ENCODE assay signal across 19 cellular contexts in genomic region chr15:77604973-77605372, GRCh38. TPM values are rescaled to one million over a fixed set of nuclear protein-coding genes. Genes with fewer than 3 reads are reported as not detected.
A peak's percentile ranks its signal among the peaks of the same experiment; 100 is the strongest.
DNase-seq lines count a peak whose midpoint lies in the region; ATAC-seq and TF ChIP-seq lines count a peak whose summit lies in the region.
"Had no signal": no experiment of that assay in that cellular context is flagged by ENCODE, and none has a peak within 500 bp of the region (broad histone marks: within the 10 kb centered on the region; RNA-seq: fewer than 3 reads in every experiment).

No MANE protein-coding gene starts in this region.

- no peaks in the 10 kb centered on the region for H3K27me3 ChIP-seq in colonic mucosa
- H3K27me3 ChIP-seq: transverse colon had no signal

- H3K4me1 ChIP-seq in colonic mucosa = peaks cover 13% of the 10 kb centered on the region

- H3K27ac Mint-ChIP-seq in natural killer cell (no peak overlapping the region), mesothelial cell of epicardium (peak overlapping the region; percentile 44), type B pancreatic cell (peak overlapping the region; percentile 57)
- no peak overlapping the region for H3K27ac Mint-ChIP-seq in natural killer cell treated with Interleukin-12 subunit alpha and Interleukin-12 subunit beta and Interleukin-15 and Interleukin-18, amount 100 ng/mL, for 72 hours
- peak overlapping the region in 1 of 2 donors; percentile 30 for H3K27ac Mint-ChIP-seq in effector memory CD8-positive, alpha-beta T cell
- H3K27ac Mint-ChIP-seq: activated naive CD8-positive, alpha-beta T cell had no signal

- DNase-seq in natural killer cell (no peak), mesothelial cell of epicardium (ENCODE audit: low spot score in 2 of 2, unreplicated experiment in 2 of 2) (no peak), type B pancreatic cell (ENCODE audit: extremely low spot score, unreplicated experiment) (no peak), colonic mucosa (no peak), superior temporal gyrus (ENCODE audit: extremely low spot score) (no peak)
- no peak for DNase-seq in natural killer cell treated with Interleukin-12 subunit alpha and Interleukin-12 subunit beta and Interleukin-15 and Interleukin-18, amount 100 ng/mL, for 72 hours (ENCODE audit: low spot score)
- no peak for DNase-seq in effector memory CD8-positive, alpha-beta T cell
- DNase-seq: activated T-cell treated with anti-CD3 and anti-CD28 coated beads, Interleukin-2, amount 50 U/mL, for 1 hour; KBM-7; NCI-H187 treated with DMSO at 0.1 percent for 48 hours; NCI-H345; NK-92 treated with Interleukin-12 subunit alpha and Interleukin-12 subunit beta, amount 100 ng/mL, for 24 hours; RPMI8226; SW 1271 had no signal

- H3K4me3 Mint-ChIP-seq in natural killer cell = peak overlapping the region; percentile 61
- H3K4me3 Mint-ChIP-seq in natural killer cell treated with Interleukin-12 subunit alpha and Interleukin-12 subunit beta and Interleukin-15 and Interleukin-18, amount 100 ng/mL, for 72 hours = no peak overlapping the region
- H3K4me3 Mint-ChIP-seq in effector memory CD8-positive, alpha-beta T cell = peak overlapping the region; percentile 6 to 50
- peak overlapping the region; percentile 42 for H3K4me3 Mint-ChIP-seq in mesothelial cell of epicardium
- H3K4me3 Mint-ChIP-seq in type B pancreatic cell = peak overlapping the region; percentile 65
- H3K4me3 Mint-ChIP-seq: activated naive CD8-positive, alpha-beta T cell had no signal

- intact Hi-C loops in natural killer cell (cut with micrococcal nuclease) = no loop called here
- intact Hi-C loops in colonic mucosa (cut with DNase I) = no loop called here

- H3K4me1 Mint-ChIP-seq in natural killer cell = peaks cover 8 to 15% of the 10 kb centered on the region in 2 donors
- H3K4me1 Mint-ChIP-seq in natural killer cell treated with Interleukin-12 subunit alpha and Interleukin-12 subunit beta and Interleukin-15 and Interleukin-18, amount 100 ng/mL, for 72 hours (ENCODE audit: low read depth in 2 of 2) = peaks cover 8 to 12% of the 10 kb centered on the region in 2 donors
- H3K4me1 Mint-ChIP-seq in effector memory CD8-positive, alpha-beta T cell (ENCODE audit: low read depth in 2 of 2) = peaks cover 0 to 11% of the 10 kb centered on the region in 2 donors
- peaks cover 34% of the 10 kb centered on the region for H3K4me1 Mint-ChIP-seq in mesothelial cell of epicardium
- H3K4me1 Mint-ChIP-seq in type B pancreatic cell (ENCODE audit: unreplicated experiment) = peaks cover 37% of the 10 kb centered on the region

- no peaks in the 10 kb centered on the region for H3K36me3 Mint-ChIP-seq in natural killer cell
- H3K36me3 Mint-ChIP-seq in natural killer cell treated with Interleukin-12 subunit alpha and Interleukin-12 subunit beta and Interleukin-15 and Interleukin-18, amount 100 ng/mL, for 72 hours = no peaks in the 10 kb centered on the region
- peaks cover 8% of the 10 kb centered on the region for H3K36me3 Mint-ChIP-seq in effector memory CD8-positive, alpha-beta T cell (ENCODE audit: insufficient read depth)
- no peaks in the 10 kb centered on the region for H3K36me3 Mint-ChIP-seq in mesothelial cell of epicardium
- no peaks in the 10 kb centered on the region for H3K36me3 Mint-ChIP-seq in type B pancreatic cell
- H3K36me3 Mint-ChIP-seq: activated naive CD8-positive, alpha-beta T cell had no signal

- no peak overlapping the region for H3K27ac ChIP-seq in colonic mucosa
- H3K27ac ChIP-seq: HL-60, transverse colon had no signal

- ATAC-seq in natural killer cell (no peak), HG03039 (IDR thresholded peaks at IDR 0.05; ENCODE audit: unreplicated experiment) (no peak)
- ATAC-seq in natural killer cell treated with Interleukin-12 subunit alpha and Interleukin-12 subunit beta and Interleukin-15 and Interleukin-18, amount 100 ng/mL, for 72 hours = no peak
- ATAC-seq in effector memory CD8-positive, alpha-beta T cell (replicated peaks) = no peak

- H3K36me3 ChIP-seq in colonic mucosa = no peaks in the 10 kb centered on the region
- H3K36me3 ChIP-seq: transverse colon had no signal

- no peak overlapping the region for H3K4me3 ChIP-seq in colonic mucosa
- H3K4me3 ChIP-seq: transverse colon had no signal

- no peaks in the 10 kb centered on the region for H3K9me3 ChIP-seq in colonic mucosa
- H3K9me3 ChIP-seq: transverse colon had no signal

- H3K27me3 Mint-ChIP-seq in natural killer cell (ENCODE audit: low read depth in 2 of 2) (peaks cover 0 to 8% of the 10 kb centered on the region in 2 donors), mesothelial cell of epicardium (ENCODE audit: low read depth) (no peaks in the 10 kb centered on the region), type B pancreatic cell (peaks cover 8% of the 10 kb centered on the region)
- peaks cover 0 to 12% of the 10 kb centered on the region in 2 donors for H3K27me3 Mint-ChIP-seq in natural killer cell treated with Interleukin-12 subunit alpha and Interleukin-12 subunit beta and Interleukin-15 and Interleukin-18, amount 100 ng/mL, for 72 hours
- peaks cover 0 to 34% of the 10 kb centered on the region in 2 donors for H3K27me3 Mint-ChIP-seq in effector memory CD8-positive, alpha-beta T cell
- H3K27me3 Mint-ChIP-seq: activated naive CD8-positive, alpha-beta T cell had no signal

- H3K9ac ChIP-seq in colonic mucosa (ENCODE audit: low read depth in 2 of 2, low read length in 2 of 2) = no peak overlapping the region

- TF ChIP-seq CTCF in natural killer cell (IDR thresholded peaks at IDR 0.05) (no peak), mesothelial cell of epicardium (IDR thresholded peaks at IDR 0.05; ENCODE audit: unreplicated experiment) (no peak), type B pancreatic cell (conservative IDR thresholded peaks at IDR 0.05) (no peak), colonic mucosa (IDR thresholded peaks at IDR 0.05) (no peak)

- no peaks in the 10 kb centered on the region for H3K9me3 Mint-ChIP-seq in natural killer cell
- H3K9me3 Mint-ChIP-seq in natural killer cell treated with Interleukin-12 subunit alpha and Interleukin-12 subunit beta and Interleukin-15 and Interleukin-18, amount 100 ng/mL, for 72 hours = no peaks in the 10 kb centered on the region
- H3K9me3 Mint-ChIP-seq in effector memory CD8-positive, alpha-beta T cell = no peaks in the 10 kb centered on the region
- no peaks in the 10 kb centered on the region for H3K9me3 Mint-ChIP-seq in mesothelial cell of epicardium
- no peaks in the 10 kb centered on the region for H3K9me3 Mint-ChIP-seq in type B pancreatic cell

RNA-seq across cellular contexts. Expression of gene LINGO1, which starts 27.7 kb away (rescaled TPM):
- total RNA-seq in natural killer cell (not detected), mesothelial cell of epicardium (16.5 to 18.7 TPM (median 18.0 TPM) in 3 replicates), type B pancreatic cell (ENCODE audit: low replicate concordance) (19.6 and 25.2 TPM in 2 replicates), colonic mucosa (1 to 10 TPM in 1 of 2 donors, under 1 TPM in 1; 0.79 to 1.1 TPM)
- not detected for total RNA-seq in natural killer cell treated with Interleukin-12 subunit alpha and Interleukin-12 subunit beta and Interleukin-15 and Interleukin-18, amount 100 ng/mL, for 72 hours
- total RNA-seq: fibroblast of lung had no signal

Comparison
In these comparisons a context has a peak if more than half of its experiments do, and no peak if none do; other contexts are left out.
1. H3K27ac Mint-ChIP-seq: peak in mesothelial cell of epicardium (single experiment) and type B pancreatic cell (single experiment); none in natural killer cell (0 of 2) and natural killer cell treated with Interleukin-12 subunit alpha and Interleukin-12 subunit beta and Interleukin-15 and Interleukin-18, amount 100 ng/mL, for 72 hours (0 of 2).